ENCODE assay signal across 8 cellular contexts in the genomic region with DNA sequence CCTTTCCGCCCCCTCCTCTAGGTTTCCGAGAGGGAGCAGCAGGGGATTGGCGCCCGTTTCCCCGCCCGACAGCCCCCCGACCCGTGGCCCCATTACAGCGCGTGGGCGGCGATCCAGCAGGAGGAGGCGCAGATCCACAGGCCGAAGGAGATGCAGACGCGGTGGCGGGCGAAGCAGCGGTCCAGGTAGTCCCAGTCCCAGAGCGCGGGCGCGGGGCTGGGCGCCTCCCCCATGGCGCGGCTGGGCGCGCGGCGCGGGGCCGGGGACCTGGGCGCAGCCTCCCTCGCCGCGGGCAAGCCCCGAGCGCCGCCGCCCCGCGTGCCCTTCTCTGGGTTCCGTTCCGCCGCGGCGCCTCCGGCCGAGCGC. TPM values are rescaled to one million over a fixed set of nuclear protein-coding genes. Genes with fewer than 3 reads are reported as not detected.
DNase-seq lines count a peak whose midpoint lies in the region; ATAC-seq and TF ChIP-seq lines count a peak whose summit lies in the region.

No MANE protein-coding gene starts in this region.

- H3K27ac Mint-ChIP-seq in CD4-positive, alpha-beta memory T cell, result peak overlapping the region in 3 of 7 donors; percentile 22 to 72 (median 46)
- peak overlapping the region; percentile 45 for H3K27ac Mint-ChIP-seq in T-helper 2 cell treated with Interferon-gamma antibody and Interleukin-4, amounts not matched to agents 5 μg/mL and 100 μg/mL, for 36 hours
- H3K27ac Mint-ChIP-seq in glutamatergic neuron (ENCODE audit: unreplicated experiment), result no peak overlapping the region

- H3K4me3 ChIP-seq in CD4-positive, alpha-beta memory T cell (ENCODE audit: low read length in 2 of 2), result peak overlapping the region; percentile 31 to 64
- peak overlapping the region; percentile 74 for H3K4me3 ChIP-seq in psoas muscle

- DNase-seq in CD4-positive, alpha-beta memory T cell, result no peak
- no peak for DNase-seq in T-helper 2 cell treated with Interferon-gamma antibody and Interleukin-4, amounts not matched to agents 5 μg/mL and 100 μg/mL, for 36 hours (ENCODE audit: low spot score)
- no peak for DNase-seq in glutamatergic neuron
- DNase-seq in psoas muscle, result peak in 1 of 2 donors; percentile 33
- DNase-seq in GM03348 (ENCODE audit: low spot score), result no peak
- DNase-seq in DMS153 (lab: John Stamatoyannopoulos, UW), result no peak

- no peaks in the 10 kb centered on the region for H3K27me3 ChIP-seq in CD4-positive, alpha-beta memory T cell (ENCODE audit: insufficient read depth, low read length)
- H3K27me3 ChIP-seq in psoas muscle (ENCODE audit: insufficient read depth in 3 of 3, low read length in 2 of 3), result no peaks in the 10 kb centered on the region

- POLR2A ChIA-PET in CD4-positive, alpha-beta memory T cell (lab: Charles Lee; ENCODE audit: partially characterized antibody), result interaction anchor here (0.7 to 1.4 kb wide), 4 partner anchors 39 to 147 kb away, joined by 3 to 6 read pairs (median 3); partner anchors contain the start of gene LSG1

- CTCF ChIA-PET in CD4-positive, alpha-beta memory T cell (lab: Charles Lee; ENCODE audit: partially characterized antibody), result no interaction called here

- peaks cover 7% of the 10 kb centered on the region for H3K4me1 ChIP-seq in CD4-positive, alpha-beta memory T cell (ENCODE audit: insufficient read depth, low read length)
- H3K4me1 ChIP-seq in psoas muscle, result no peaks in the 10 kb centered on the region

- whole genome bisulfite sequencing in psoas muscle, 3 donors, result 0 to 2% (median 1%) methylated on average over 17 to 49 of the region's 50 CpGs

- intact Hi-C loops in CD4-positive, alpha-beta memory T cell (cut with micrococcal nuclease), result loop anchor here (1.0 kb wide), 1 partner anchor 161 kb away; no protein-coding TSS in a partner anchor
- intact Hi-C loops in psoas muscle (cut with DNase I), result no loop called here

- H3K9me3 Mint-ChIP-seq in CD4-positive, alpha-beta memory T cell, result no peaks in the 10 kb centered on the region
- H3K9me3 Mint-ChIP-seq in T-helper 2 cell treated with Interferon-gamma antibody and Interleukin-4, amounts not matched to agents 5 μg/mL and 100 μg/mL, for 36 hours, result peaks cover 6% of the 10 kb centered on the region
- peaks cover 3% of the 10 kb centered on the region for H3K9me3 Mint-ChIP-seq in glutamatergic neuron (ENCODE audit: unreplicated experiment)

- no peaks in the 10 kb centered on the region for H3K36me3 Mint-ChIP-seq in CD4-positive, alpha-beta memory T cell
- H3K36me3 Mint-ChIP-seq in T-helper 2 cell treated with Interferon-gamma antibody and Interleukin-4, amounts not matched to agents 5 μg/mL and 100 μg/mL, for 36 hours (ENCODE audit: low read depth), result peaks cover 6% of the 10 kb centered on the region
- H3K36me3 Mint-ChIP-seq in glutamatergic neuron (ENCODE audit: unreplicated experiment), result peaks cover 6% of the 10 kb centered on the region

- peaks cover 3 to 28% (median 10%) of the 10 kb centered on the region in 4 donors for H3K4me1 Mint-ChIP-seq in CD4-positive, alpha-beta memory T cell
- peaks cover 6% of the 10 kb centered on the region for H3K4me1 Mint-ChIP-seq in T-helper 2 cell treated with Interferon-gamma antibody and Interleukin-4, amounts not matched to agents 5 μg/mL and 100 μg/mL, for 36 hours (ENCODE audit: low read depth)
- H3K4me1 Mint-ChIP-seq in glutamatergic neuron (ENCODE audit: low read depth, unreplicated experiment), result no peaks in the 10 kb centered on the region

- ATAC-seq in GM19328 (IDR thresholded peaks at IDR 0.05; ENCODE audit: unreplicated experiment), result peak; percentile 47
- ATAC-seq in HG03432 (IDR thresholded peaks at IDR 0.05; ENCODE audit: unreplicated experiment), result peak; percentile 63
- ATAC-seq in psoas muscle, result peak in 1 of 4 donors; percentile 59

- no peak for TF ChIP-seq CTCF in glutamatergic neuron (IDR thresholded peaks at IDR 0.05; ENCODE audit: partially characterized antibody, unreplicated experiment)
- TF ChIP-seq CTCF in psoas muscle (IDR thresholded peaks at IDR 0.05), result no peak

- H3K4me3 Mint-ChIP-seq in CD4-positive, alpha-beta memory T cell, result peak overlapping the region; percentile 82 to 86 (median 82)
- peak overlapping the region; percentile 85 for H3K4me3 Mint-ChIP-seq in T-helper 2 cell treated with Interferon-gamma antibody and Interleukin-4, amounts not matched to agents 5 μg/mL and 100 μg/mL, for 36 hours
- H3K4me3 Mint-ChIP-seq in glutamatergic neuron (ENCODE audit: unreplicated experiment), result peak overlapping the region; percentile 89

- H3K27ac ChIP-seq in CD4-positive, alpha-beta memory T cell (ENCODE audit: low read depth, low read length), result no peak overlapping the region
- H3K27ac ChIP-seq in psoas muscle, result peak overlapping the region; percentile 39

- H3K9me3 ChIP-seq in CD4-positive, alpha-beta memory T cell (ENCODE audit: control insufficient read depth in 1 of 2, low read length in 2 of 2), result no peaks in the 10 kb centered on the region
- H3K9me3 ChIP-seq in psoas muscle, result no peaks in the 10 kb centered on the region

- no peaks in the 10 kb centered on the region for H3K36me3 ChIP-seq in CD4-positive, alpha-beta memory T cell (ENCODE audit: insufficient read depth, low read length)
- H3K36me3 ChIP-seq in psoas muscle (ENCODE audit: insufficient read depth in 1 of 2, low read depth in 1 of 2), result peaks cover 0 to 4% of the 10 kb centered on the region in 2 donors

- H3K27me3 Mint-ChIP-seq in CD4-positive, alpha-beta memory T cell, result no peaks in the 10 kb centered on the region
- H3K27me3 Mint-ChIP-seq in T-helper 2 cell treated with Interferon-gamma antibody and Interleukin-4, amounts not matched to agents 5 μg/mL and 100 μg/mL, for 36 hours (ENCODE audit: low read depth), result no peaks in the 10 kb centered on the region
- H3K27me3 Mint-ChIP-seq in glutamatergic neuron (ENCODE audit: unreplicated experiment), result peaks cover 2% of the 10 kb centered on the region

RNA-seq across cellular contexts. Expression of gene TMEM44, which starts 0.3 kb away (rescaled TPM):
- total RNA-seq in CD4-positive, alpha-beta memory T cell, result 1 to 10 TPM; 1.9 to 2.1 TPM
- polyA plus RNA-seq in CD4-positive, alpha-beta memory T cell, result 1 to 10 TPM in 1 of 2 donors, not detected in 1; 1.3 TPM
- total RNA-seq in glutamatergic neuron (ENCODE audit: unreplicated experiment), result 35.3 TPM
- 1 to 10 TPM; 2.0 to 4.4 (median 2.9) TPM for total RNA-seq in psoas muscle
- 1 to 10 TPM; 2.1 to 4.1 (median 3.5) TPM for polyA plus RNA-seq in psoas muscle

RNA-seq across cellular contexts. Expression of gene LSG1, which starts 39.0 kb away (rescaled TPM):
- 10 to 100 TPM; 48.4 to 49.5 TPM for total RNA-seq in CD4-positive, alpha-beta memory T cell
- polyA plus RNA-seq in CD4-positive, alpha-beta memory T cell, result 10 to 100 TPM in 1 of 2 donors, 1 to 10 TPM in 1; 9.6 to 36.3 TPM
- total RNA-seq in glutamatergic neuron (ENCODE audit: unreplicated experiment), result 26.5 TPM
- 10 to 100 TPM; 24.8 to 37.5 (median 28.7) TPM for total RNA-seq in psoas muscle
- 10 to 100 TPM; 22.8 to 46.8 (median 43.8) TPM for polyA plus RNA-seq in psoas muscle

RNA-seq across cellular contexts. Expression of gene FAM43A, which starts 52.7 kb away (rescaled TPM):
- total RNA-seq in CD4-positive, alpha-beta memory T cell, result 1 to 10 TPM; 9.4 to 9.9 TPM
- 1 to 10 TPM in 1 of 2 donors, under 1 TPM in 1; 0.34 to 6.0 TPM for polyA plus RNA-seq in CD4-positive, alpha-beta memory T cell
- total RNA-seq in glutamatergic neuron (ENCODE audit: unreplicated experiment) (21.6 TPM), psoas muscle (1 to 10 TPM; 6.0 to 7.7 (median 6.9) TPM)
- 1 to 10 TPM; 4.1 to 6.9 (median 6.8) TPM for polyA plus RNA-seq in psoas muscle
